In the genomic region with DNA sequence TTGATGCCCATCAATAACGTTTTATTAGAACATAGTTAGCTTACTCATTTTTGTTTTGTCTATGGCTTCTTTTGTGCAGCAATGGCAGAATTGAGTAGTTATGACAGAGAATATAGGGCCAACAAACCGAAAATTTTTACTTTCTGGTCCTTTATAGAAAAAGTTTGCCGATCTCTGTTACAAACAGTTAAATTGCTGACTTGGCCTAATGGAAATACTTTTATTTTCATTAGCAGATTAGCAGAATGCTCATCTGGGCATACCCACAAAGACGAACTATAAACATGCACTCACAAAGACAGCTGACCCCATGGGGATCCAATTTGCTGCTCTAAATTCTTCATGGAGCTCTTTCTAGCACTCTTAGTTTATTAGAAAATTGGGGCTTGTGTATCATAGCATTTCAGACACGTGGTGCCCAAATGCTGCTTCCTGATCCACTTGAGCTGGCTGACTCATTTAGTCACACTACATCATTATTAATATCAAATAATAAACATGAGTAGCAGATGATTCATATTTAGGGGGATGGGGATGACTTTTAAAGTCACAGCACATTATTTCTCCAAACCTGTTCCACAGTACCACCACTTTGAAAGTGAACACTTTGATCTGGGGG, we compare ENCODE assay signal across 14 cellular contexts.
DNase-seq lines count a peak whose midpoint lies in the region; ATAC-seq and TF ChIP-seq lines count a peak whose summit lies in the region.
"Had no signal": no experiment of that assay in that cellular context is flagged by ENCODE, and none has a peak within 500 bp of the region (broad histone marks: within the 10 kb centered on the region; RNA-seq: fewer than 3 reads in every experiment).

No MANE protein-coding gene starts in this region.

- DNase-seq in AG10803 (ENCODE audit: low read depth) (peak; percentile 68), LHCN-M2 (ENCODE audit: low read depth) (peak; percentile 95), left lung (no peak), HAP-1 (ENCODE audit: low spot score in 2 of 2) (no peak), D341Med (ENCODE audit: low spot score) (no peak)
- DNase-seq in activated CD4-positive, alpha-beta T cell treated with anti-CD3 and anti-CD28 coated beads for 48 hours = no peak
- DNase-seq: anterior cingulate cortex; CD4-positive, alpha-beta T cell; MV-4-11; occipital lobe had no signal

- no peaks in the 10 kb centered on the region for H3K9me3 Mint-ChIP-seq in brain
- H3K9me3 Mint-ChIP-seq: CD4-positive, alpha-beta T cell; stimulated activated naive CD8-positive, alpha-beta T cell treated with anti-CD3 and anti-CD28 coated beads, Interleukin-15, Interleukin-2, amounts not matched to agents 100 ng/mL and 50 ng/mL, for 24 hours had no signal

- no peak overlapping the region for H3K4me3 ChIP-seq in AG10803 (ENCODE audit: low read length)
- no peak overlapping the region for H3K4me3 ChIP-seq in left lung
- no peak overlapping the region for H3K4me3 ChIP-seq in HAP-1

- H3K4me1 ChIP-seq in left lung (peaks cover 5 to 9% of the 10 kb centered on the region in 2 donors), HAP-1 (no peaks in the 10 kb centered on the region)

- peak overlapping the region; percentile 30 to 88 (median 77) for H3K27ac Mint-ChIP-seq in brain
- H3K27ac Mint-ChIP-seq: CD4-positive, alpha-beta T cell; stimulated activated naive CD8-positive, alpha-beta T cell treated with anti-CD3 and anti-CD28 coated beads, Interleukin-15, Interleukin-2, amounts not matched to agents 100 ng/mL and 50 ng/mL, for 24 hours had no signal

- peak overlapping the region in 1 of 2 donors; percentile 53 for H3K27ac ChIP-seq in left lung

- no peaks in the 10 kb centered on the region for H3K9me3 ChIP-seq in left lung
- H3K9me3 ChIP-seq in HAP-1 = no peaks in the 10 kb centered on the region

- H3K27me3 ChIP-seq in left lung = no peaks in the 10 kb centered on the region
- H3K27me3 ChIP-seq in HAP-1 (ENCODE audit: low read depth) = peaks cover 9% of the 10 kb centered on the region

- H3K36me3 Mint-ChIP-seq in brain = no peaks in the 10 kb centered on the region

- intact Hi-C loops in left lung (cut with DNase I) = no loop called here

- in situ Hi-C loops in HAP-1 (cut with MboI; ENCODE audit: low sequenced_read_pairs) = loop anchor here (25.0 kb wide), 1 partner anchor 1211 kb away; a partner anchor contains a TSS

- peak overlapping the region in 4 of 5 experiments; percentile 13 to 70 (median 32) for H3K4me3 Mint-ChIP-seq in brain
- H3K4me3 Mint-ChIP-seq: CD4-positive, alpha-beta T cell; stimulated activated naive CD8-positive, alpha-beta T cell treated with anti-CD3 and anti-CD28 coated beads, Interleukin-15, Interleukin-2, amounts not matched to agents 100 ng/mL and 50 ng/mL, for 24 hours had no signal

- ATAC-seq in left lung (peak; percentile 39), GM19351 (IDR thresholded peaks at IDR 0.05; ENCODE audit: unreplicated experiment) (no peak)
- ATAC-seq: left lobe of liver had no signal

- H3K4me1 Mint-ChIP-seq in brain = peaks cover 46% of the 10 kb centered on the region

- H3K27me3 Mint-ChIP-seq in brain = peaks cover 3% of the 10 kb centered on the region
- H3K27me3 Mint-ChIP-seq: CD4-positive, alpha-beta T cell; stimulated activated naive CD8-positive, alpha-beta T cell treated with anti-CD3 and anti-CD28 coated beads, Interleukin-15, Interleukin-2, amounts not matched to agents 100 ng/mL and 50 ng/mL, for 24 hours had no signal

- no peak for TF ChIP-seq CTCF in AG10803 (conservative IDR thresholded peaks at IDR 0.05; ENCODE audit: low read length)
- TF ChIP-seq CTCF in brain (conservative IDR thresholded peaks at IDR 0.05) = no peak
- TF ChIP-seq CTCF in left lung (IDR thresholded peaks at IDR 0.05) = no peak

- H3K36me3 ChIP-seq in left lung (no peaks in the 10 kb centered on the region), HAP-1 (replicated peaks) (no peaks in the 10 kb centered on the region)

Comparison
In these comparisons a context has a peak if more than half of its experiments do, and no peak if none do; other contexts are left out.
1. DNase-seq: peak in AG10803 (single experiment) and LHCN-M2 (single experiment); none in left lung (0 of 2), HAP-1 (0 of 2), activated CD4-positive, alpha-beta T cell treated with anti-CD3 and anti-CD28 coated beads for 48 hours (single experiment) and D341Med (single experiment).